Comparison of ENCODE assay signal across 15 cellular contexts in the genomic region with DNA sequence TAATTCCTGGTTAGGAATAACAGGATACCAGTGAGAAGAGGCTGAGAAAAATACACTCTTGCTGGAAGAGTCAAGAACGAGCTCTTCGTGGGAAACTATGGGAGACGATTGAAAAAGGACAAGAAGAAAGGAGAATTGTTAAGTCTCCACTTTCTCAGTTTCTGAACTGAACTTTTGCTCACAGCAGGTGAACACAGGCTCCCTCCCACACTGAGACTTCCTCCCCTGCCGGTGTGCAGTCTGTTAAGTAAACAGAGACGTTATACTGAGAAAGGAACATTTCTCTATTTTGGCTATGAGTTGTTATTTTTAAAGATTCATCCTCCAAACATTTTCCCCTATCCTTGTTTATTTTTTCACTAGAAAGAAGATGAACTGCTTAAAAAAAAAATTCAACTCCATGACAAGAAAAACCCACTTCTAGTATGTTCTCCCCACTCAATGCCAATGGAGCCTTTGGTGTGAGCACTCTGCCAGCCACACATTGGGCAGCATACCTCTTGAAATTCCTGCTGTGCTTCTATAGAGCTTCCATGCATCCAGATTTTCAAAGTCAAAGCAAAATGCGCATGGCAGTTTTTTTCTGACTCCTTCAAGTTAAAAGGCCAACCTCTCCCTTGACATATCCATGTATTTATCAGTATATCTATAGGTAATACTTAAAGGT.
DNase-seq lines count a peak whose midpoint lies in the region; ATAC-seq and TF ChIP-seq lines count a peak whose summit lies in the region.
"Had no signal": no experiment of that assay in that cellular context is flagged by ENCODE, and none has a peak within 500 bp of the region (broad histone marks: within the 10 kb centered on the region; RNA-seq: fewer than 3 reads in every experiment).

No MANE protein-coding gene starts in this region.

- H3K4me2 ChIP-seq in neural progenitor cell (no peak overlapping the region), smooth muscle cell (no peak overlapping the region)
- H3K4me2 ChIP-seq: PC-9 had no signal

- no peak for TF ChIP-seq POLR2A in suprapubic skin (IDR thresholded peaks at IDR 0.05)

- ATAC-seq in GM18868 (IDR thresholded peaks at IDR 0.05; ENCODE audit: unreplicated experiment) = peak; percentile 86
- ATAC-seq in HG02852 (IDR thresholded peaks at IDR 0.05; ENCODE audit: unreplicated experiment) = peak; percentile 55
- ATAC-seq in WTC11 = 0 out of 2 replicates have a peak, but pooled peaks have one; percentile 28
- ATAC-seq in activated T-cell treated with anti-CD3 and anti-CD28 coated beads, Interleukin-2, amount 50 U/mL, for 4 hours = no peak

- H3F3A ChIP-seq in neural progenitor cell (ENCODE audit: low read depth) = no peaks in the 10 kb centered on the region
- no peaks in the 10 kb centered on the region for H3F3A ChIP-seq in smooth muscle cell (ENCODE audit: low read depth)

- H2AFZ ChIP-seq in neural progenitor cell (replicated peaks) (peak overlapping the region; percentile 28), smooth muscle cell (ENCODE audit: low read depth) (no peak overlapping the region)
- H2AFZ ChIP-seq: PC-9 had no signal

- CTCF ChIA-PET in WTC11 (lab: Charles Lee) = no interaction called here

- H3K27ac Mint-ChIP-seq in WTC11 = no peak overlapping the region
- no peak overlapping the region for H3K27ac Mint-ChIP-seq in neural progenitor cell
- H3K27ac Mint-ChIP-seq: CD14-positive monocyte had no signal

- no peaks in the 10 kb centered on the region for H4K20me1 ChIP-seq in neural progenitor cell (ENCODE audit: low read depth)
- H4K20me1 ChIP-seq in smooth muscle cell (ENCODE audit: low read depth) = no peaks in the 10 kb centered on the region

- H3K27me3 Mint-ChIP-seq in WTC11 (ENCODE audit: low read depth) = no peaks in the 10 kb centered on the region
- no peaks in the 10 kb centered on the region for H3K27me3 Mint-ChIP-seq in neural progenitor cell (ENCODE audit: insufficient read depth, low read depth)
- H3K27me3 Mint-ChIP-seq in activated T-cell treated with anti-CD3 and anti-CD28 coated beads, Interleukin-2, amount 50 U/mL, for 4 hours (ENCODE audit: low read depth) = peaks cover 2% of the 10 kb centered on the region

- no peaks in the 10 kb centered on the region for H3K79me2 ChIP-seq in neural progenitor cell (ENCODE audit: low read depth)
- H3K79me2 ChIP-seq in smooth muscle cell (ENCODE audit: low read depth) = no peaks in the 10 kb centered on the region

- peaks cover 11% of the 10 kb centered on the region for H3K4me1 Mint-ChIP-seq in WTC11
- peaks cover 8% of the 10 kb centered on the region for H3K4me1 Mint-ChIP-seq in neural progenitor cell
- peaks cover 2% of the 10 kb centered on the region for H3K4me1 Mint-ChIP-seq in activated T-cell treated with anti-CD3 and anti-CD28 coated beads, Interleukin-2, amount 50 U/mL, for 4 hours (ENCODE audit: low read depth)
- H3K4me1 Mint-ChIP-seq: CD14-positive monocyte had no signal

- H3K4me1 ChIP-seq in neural progenitor cell (no peaks in the 10 kb centered on the region), smooth muscle cell (ENCODE audit: low read depth) (no peaks in the 10 kb centered on the region), suprapubic skin (no peaks in the 10 kb centered on the region)
- H3K4me1 ChIP-seq: SJSA1 had no signal

- no peaks in the 10 kb centered on the region for H3K36me3 Mint-ChIP-seq in WTC11
- no peaks in the 10 kb centered on the region for H3K36me3 Mint-ChIP-seq in neural progenitor cell
- H3K36me3 Mint-ChIP-seq in activated T-cell treated with anti-CD3 and anti-CD28 coated beads, Interleukin-2, amount 50 U/mL, for 4 hours (ENCODE audit: insufficient read depth) = peaks cover 7% of the 10 kb centered on the region
- H3K36me3 Mint-ChIP-seq: CD14-positive monocyte had no signal

- H3K36me3 ChIP-seq in neural progenitor cell (no peaks in the 10 kb centered on the region), smooth muscle cell (ENCODE audit: low read depth) (no peaks in the 10 kb centered on the region), suprapubic skin (no peaks in the 10 kb centered on the region)
- H3K36me3 ChIP-seq: SJSA1 had no signal

- no peak for DNase-seq in WTC11 (ENCODE audit: low spot score)
- no peak for DNase-seq in neural progenitor cell (ENCODE audit: low spot score)
- DNase-seq in smooth muscle cell (lab: John Stamatoyannopoulos, UW; ENCODE audit: unreplicated experiment) = no peak
- no peak for DNase-seq in activated T-cell treated with anti-CD3 and anti-CD28 coated beads, Interleukin-2, amount 50 U/mL, for 4 hours
- DNase-seq in suprapubic skin (ENCODE audit: low spot score in 2 of 2) = no peak
- DNase-seq: EL, KBM-7, NCI-H1417 treated with DMSO at 0.1 percent for 48 hours, NCI-H1930, NCI-H446, PC-9 had no signal

- TF ChIP-seq CTCF in WTC11 (IDR thresholded peaks at IDR 0.05) (no peak), neural progenitor cell (IDR thresholded peaks at IDR 0.05) (no peak), smooth muscle cell (IDR thresholded peaks at IDR 0.05; ENCODE audit: borderline replicate concordance, insufficient read depth, poor library complexity, severe bottlenecking) (no peak), suprapubic skin (IDR thresholded peaks at IDR 0.05) (no peak)

- H3K9ac ChIP-seq in neural progenitor cell (no peak overlapping the region), smooth muscle cell (ENCODE audit: low read depth) (no peak overlapping the region)

- peaks cover 8% of the 10 kb centered on the region; the same call in 1 of the 2 replicates for H3K9me3 Mint-ChIP-seq in WTC11
- H3K9me3 Mint-ChIP-seq in neural progenitor cell = no peaks in the 10 kb centered on the region
- no peaks in the 10 kb centered on the region for H3K9me3 Mint-ChIP-seq in activated T-cell treated with anti-CD3 and anti-CD28 coated beads, Interleukin-2, amount 50 U/mL, for 4 hours

- WGBS in smooth muscle cell (ENCODE audit: low lambda C conversion rate) = 69% methylated on average over 6 of the region's 6 CpGs
- WGBS in suprapubic skin = 71% methylated on average over 6 of the region's 6 CpGs

- H3K27me3 ChIP-seq in neural progenitor cell (no peaks in the 10 kb centered on the region), smooth muscle cell (ENCODE audit: low read depth) (no peaks in the 10 kb centered on the region), suprapubic skin (no peaks in the 10 kb centered on the region)
- H3K27me3 ChIP-seq: SJSA1 had no signal

- H3K4me3 ChIP-seq in neural progenitor cell (no peak overlapping the region), smooth muscle cell (no peak overlapping the region), suprapubic skin (no peak overlapping the region)
- H3K4me3 ChIP-seq: PC-9, SJSA1 had no signal

- TF ChIP-seq EP300 in suprapubic skin (IDR thresholded peaks at IDR 0.05) = no peak

- H3K27ac ChIP-seq in neural progenitor cell = no peak overlapping the region
- no peak overlapping the region for H3K27ac ChIP-seq in smooth muscle cell (ENCODE audit: low read depth)
- H3K27ac ChIP-seq in suprapubic skin = no peak overlapping the region
- H3K27ac ChIP-seq: PC-9, SJSA1 had no signal

- no peaks in the 10 kb centered on the region for H3K9me3 ChIP-seq in neural progenitor cell (ENCODE audit: low read depth)
- H3K9me3 ChIP-seq in smooth muscle cell (replicated peaks; ENCODE audit: low read depth) = no peaks in the 10 kb centered on the region
- no peaks in the 10 kb centered on the region for H3K9me3 ChIP-seq in suprapubic skin
- H3K9me3 ChIP-seq: SJSA1 had no signal

- POLR2A ChIA-PET in WTC11 (lab: Charles Lee) = no interaction called here

- H3K4me3 Mint-ChIP-seq in WTC11 (no peak overlapping the region), neural progenitor cell (no peak overlapping the region)
- H3K4me3 Mint-ChIP-seq in activated T-cell treated with anti-CD3 and anti-CD28 coated beads, Interleukin-2, amount 50 U/mL, for 4 hours = no peak overlapping the region
- H3K4me3 Mint-ChIP-seq: CD14-positive monocyte had no signal

TF ChIP-seq in WTC11, 78 proteins besides CTCF, POLR2A, EP300 and RAD21:
- TF ChIP-seq ZNF138 (CRISPR knock-in tag; conservative IDR thresholded peaks at IDR 0.05) (no peak), CBFB (CRISPR knock-in tag; IDR thresholded peaks at IDR 0.05; ENCODE audit: low read depth) (no peak)
- TF ChIP-seq, protein P1, sequence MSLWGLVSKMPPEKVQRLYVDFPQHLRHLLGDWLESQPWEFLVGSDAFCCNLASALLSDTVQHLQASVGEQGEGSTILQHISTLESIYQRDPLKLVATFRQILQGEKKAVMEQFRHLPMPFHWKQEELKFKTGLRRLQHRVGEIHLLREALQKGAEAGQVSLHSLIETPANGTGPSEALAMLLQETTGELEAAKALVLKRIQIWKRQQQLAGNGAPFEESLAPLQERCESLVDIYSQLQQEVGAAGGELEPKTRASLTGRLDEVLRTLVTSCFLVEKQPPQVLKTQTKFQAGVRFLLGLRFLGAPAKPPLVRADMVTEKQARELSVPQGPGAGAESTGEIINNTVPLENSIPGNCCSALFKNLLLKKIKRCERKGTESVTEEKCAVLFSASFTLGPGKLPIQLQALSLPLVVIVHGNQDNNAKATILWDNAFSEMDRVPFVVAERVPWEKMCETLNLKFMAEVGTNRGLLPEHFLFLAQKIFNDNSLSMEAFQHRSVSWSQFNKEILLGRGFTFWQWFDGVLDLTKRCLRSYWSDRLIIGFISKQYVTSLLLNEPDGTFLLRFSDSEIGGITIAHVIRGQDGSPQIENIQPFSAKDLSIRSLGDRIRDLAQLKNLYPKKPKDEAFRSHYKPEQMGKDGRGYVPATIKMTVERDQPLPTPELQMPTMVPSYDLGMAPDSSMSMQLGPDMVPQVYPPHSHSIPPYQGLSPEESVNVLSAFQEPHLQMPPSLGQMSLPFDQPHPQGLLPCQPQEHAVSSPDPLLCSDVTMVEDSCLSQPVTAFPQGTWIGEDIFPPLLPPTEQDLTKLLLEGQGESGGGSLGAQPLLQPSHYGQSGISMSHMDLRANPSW (CRISPR knock-in tag; conservative IDR thresholded peaks at IDR 0.05; ENCODE audit: low read depth) = no peak
- TF ChIP-seq, protein P2, sequence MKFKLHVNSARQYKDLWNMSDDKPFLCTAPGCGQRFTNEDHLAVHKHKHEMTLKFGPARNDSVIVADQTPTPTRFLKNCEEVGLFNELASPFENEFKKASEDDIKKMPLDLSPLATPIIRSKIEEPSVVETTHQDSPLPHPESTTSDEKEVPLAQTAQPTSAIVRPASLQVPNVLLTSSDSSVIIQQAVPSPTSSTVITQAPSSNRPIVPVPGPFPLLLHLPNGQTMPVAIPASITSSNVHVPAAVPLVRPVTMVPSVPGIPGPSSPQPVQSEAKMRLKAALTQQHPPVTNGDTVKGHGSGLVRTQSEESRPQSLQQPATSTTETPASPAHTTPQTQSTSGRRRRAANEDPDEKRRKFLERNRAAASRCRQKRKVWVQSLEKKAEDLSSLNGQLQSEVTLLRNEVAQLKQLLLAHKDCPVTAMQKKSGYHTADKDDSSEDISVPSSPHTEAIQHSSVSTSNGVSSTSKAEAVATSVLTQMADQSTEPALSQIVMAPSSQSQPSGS (CRISPR knock-in tag; IDR thresholded peaks at IDR 0.05; ENCODE audit: borderline replicate concordance, low read depth) = no peak

Comparison
In these comparisons a context has a peak if more than half of its experiments do, and no peak if none do; other contexts are left out.
1. ATAC-seq: peak in GM18868 (single experiment), HG02852 (single experiment) and WTC11 (single experiment); none in activated T-cell treated with anti-CD3 and anti-CD28 coated beads, Interleukin-2, amount 50 U/mL, for 4 hours (0 of 2).